In the genomic region with DNA sequence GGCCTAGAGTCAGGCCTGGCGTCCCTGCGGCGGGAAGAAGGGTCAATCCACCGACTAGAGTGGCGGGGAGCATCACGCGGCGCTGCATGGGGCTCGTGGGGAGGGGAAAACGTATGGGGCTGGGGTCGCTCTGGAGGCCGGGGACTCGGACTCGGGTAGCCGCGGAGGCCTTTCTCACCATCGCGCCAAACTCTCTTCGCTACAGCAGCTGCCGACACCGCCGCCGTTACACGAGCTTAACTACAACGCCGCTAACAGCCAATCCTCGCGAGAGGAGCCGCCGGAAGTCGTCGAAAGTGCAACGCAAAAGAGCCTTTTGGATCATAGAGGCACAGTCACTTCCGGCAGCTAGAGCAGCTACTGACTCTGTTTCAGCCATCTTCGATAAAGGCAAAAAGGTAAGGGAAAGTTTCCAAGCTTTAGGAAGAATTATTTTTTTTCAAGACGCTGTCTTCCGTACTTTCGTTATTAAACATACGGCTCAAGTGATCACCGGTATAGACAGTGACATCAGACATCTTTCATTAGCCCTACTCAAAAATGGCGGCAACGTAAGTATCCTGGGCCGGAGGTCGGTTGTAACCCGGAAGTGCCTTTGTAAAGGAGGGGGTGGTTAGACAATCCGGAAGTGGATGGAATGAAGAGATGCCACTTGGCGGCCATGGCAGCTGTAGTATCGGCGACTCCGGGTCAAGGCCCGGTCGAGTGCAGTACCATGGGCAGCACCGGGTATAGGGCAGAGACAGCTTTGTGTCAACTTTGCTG, we compare ENCODE assay signal across 8 cellular contexts. TPM values are rescaled to one million over a fixed set of nuclear protein-coding genes. Genes with fewer than 3 reads are reported as not detected.
A peak's percentile ranks its signal among the peaks of the same experiment; 100 is the strongest.
DNase-seq lines count a peak whose midpoint lies in the region; ATAC-seq, FAIRE-seq and TF ChIP-seq lines count a peak whose summit lies in the region.

ERH (minus strand) TSS at position 247 of the 765 bp plus-strand sequence; CDS start at position 181, 66 bp downstream.
SLC39A9 (plus strand) TSS at position 640 of the 765 bp plus-strand sequence. CDS start 678 bp downstream, outside the sequence.

- no peak within 1 kb of the TSS for H2BK12ac ChIP-seq in trophoblast cell (ENCODE audit: low read length)

- H3K79me1 ChIP-seq in trophoblast cell (ENCODE audit: low read length), result peaks cover 9% of the 10 kb centered on the region

- TF ChIP-seq POLR2A in GM12891 (IDR thresholded peaks at IDR 0.05; ENCODE audit: low read depth, low read length), result peak; percentile 90; the same call in 1 of the 2 replicates
- peak; percentile 71 for TF ChIP-seq POLR2A in transverse colon (IDR thresholded peaks at IDR 0.05)

- TF ChIP-seq EP300 in transverse colon (IDR thresholded peaks at IDR 0.05; ENCODE audit: low read depth), result no peak

- H3K4ac ChIP-seq in trophoblast cell (ENCODE audit: low read depth, low read length), result peak within 1 kb of the TSS; percentile 98

- FAIRE-seq in GM12891 (lab: Jason Lieb, UNC), result peak; percentile 98

- in situ Hi-C loops in transverse colon (cut with MboI; ENCODE audit: low pct_ligation_motif_present in 1 of 4, low pct_unique_long_range_greater_than_20kb in 1 of 4, low sequenced_read_pairs in 3 of 4), result no loop called here

- peak within 1 kb of the TSS; percentile 84 for H3K4me2 ChIP-seq in trophoblast cell (ENCODE audit: low read length)

- ATAC-seq in HG02840 (IDR thresholded peaks at IDR 0.05; ENCODE audit: low FRiP score, unreplicated experiment), result peak; percentile 82
- ATAC-seq in T-cell (replicated peaks in 1 of 4), result peak; percentile 87 to 89 (median 88)

- no peaks in the 10 kb centered on the region for H3K27me3 Mint-ChIP-seq in T-cell

- no peaks in the 10 kb centered on the region for H3K27me3 ChIP-seq in trophoblast cell (ENCODE audit: insufficient read depth, low read length)
- H3K27me3 ChIP-seq in transverse colon, result no peaks in the 10 kb centered on the region

- H3K4me1 Mint-ChIP-seq in T-cell, result peaks cover 76 to 81% (median 79%) of the 10 kb centered on the region in 3 donors

- H3K4me3 ChIP-seq in trophoblast cell (ENCODE audit: low read depth, low read length) (peak within 1 kb of the TSS; percentile 96), transverse colon (peak within 1 kb of the TSS; percentile 61 to 87 (median 75))

- intact Hi-C loops in cardiac septum (cut with DNase I), result no loop called here
- intact Hi-C loops in transverse colon (cut with DNase I; ENCODE audit: low total_unique reads), result no loop called here

- H3K79me2 ChIP-seq in trophoblast cell (ENCODE audit: control insufficient read depth, insufficient read depth, low read length, poor library complexity), result peaks cover 16% of the 10 kb centered on the region

- H2BK5ac ChIP-seq in trophoblast cell (ENCODE audit: low read depth, low read length, poor library complexity), result peak within 1 kb of the TSS; percentile 85

- H4K91ac ChIP-seq in trophoblast cell (ENCODE audit: low read depth, low read length), result peak within 1 kb of the TSS; percentile 92

- peak within 1 kb of the TSS; percentile 100 for H3K9ac ChIP-seq in trophoblast cell (ENCODE audit: low read length)

- H2AFZ ChIP-seq in trophoblast cell (ENCODE audit: insufficient read depth, low read length, poor library complexity), result peak within 1 kb of the TSS; percentile 84

- 0% methylated on average over 53 of the region's 53 CpGs for WGBS in adipose tissue, 3 donors
- WGBS in trophoblast cell (ENCODE audit: extremely low coverage, insufficient coverage, insufficient read length), result no CpG with 5 or more reads among the region's 53 CpGs
- 0% methylated on average over 13 to 52 of the region's 53 CpGs for WGBS in transverse colon (ENCODE audit: low coverage in 1 of 2), 2 donors

- DNase-seq in GM12891 (ENCODE audit: insufficient read length, low spot score), result peak; percentile 66
- DNase-seq in NCI-H1436 treated with DMSO at 0.1 percent for 48 hours (lab: John Stamatoyannopoulos, UW), result peak; percentile 93
- DNase-seq in T-cell, result peak; percentile 83 to 98 (median 95)
- peak; percentile 98 for DNase-seq in cardiac septum (ENCODE audit: low spot score)
- peak; percentile 98 to 99 for DNase-seq in trophoblast cell
- peak; percentile 96 for DNase-seq in transverse colon

- no peaks in the 10 kb centered on the region for H3K9me3 Mint-ChIP-seq in T-cell

- peak within 1 kb of the TSS; percentile 79 for H2BK120ac ChIP-seq in trophoblast cell (ENCODE audit: insufficient read depth, low read length, poor library complexity)

- peak within 1 kb of the TSS; percentile 96 for H3K18ac ChIP-seq in trophoblast cell (ENCODE audit: low read length)

- H3K4me1 ChIP-seq in trophoblast cell (ENCODE audit: control insufficient read depth in 1 of 2, insufficient read depth in 2 of 2, low read length in 2 of 2) (peaks cover 3 to 16% of the 10 kb centered on the region in 2 experiments), transverse colon (peaks cover 30 to 56% (median 39%) of the 10 kb centered on the region in 4 donors)

- H3K23ac ChIP-seq in trophoblast cell (ENCODE audit: low read length), result peak within 1 kb of the TSS; percentile 68

- H3K14ac ChIP-seq in trophoblast cell (ENCODE audit: low read length), result peak within 1 kb of the TSS; percentile 93

- CTCF ChIA-PET in T-cell (lab: Charles Lee), result interaction anchor here (0.5 to 1.0 kb wide), 3 partner anchors 13 to 247 kb away, joined by 3 read pairs; no protein-coding TSS in a partner anchor

- no peaks in the 10 kb centered on the region for H3K9me3 ChIP-seq in trophoblast cell (ENCODE audit: insufficient read depth, low read depth, low read length)
- no peaks in the 10 kb centered on the region for H3K9me3 ChIP-seq in transverse colon

- POLR2A ChIA-PET in T-cell (lab: Charles Lee), result interaction anchor here in 1 of 2 donors (0.6 to 1.5 kb wide), 2 partner anchors 15 to 22 kb away, joined by 3 read pairs; no protein-coding TSS in a partner anchor

- H3K36me3 ChIP-seq in trophoblast cell (ENCODE audit: control insufficient read depth in 1 of 2, insufficient read depth in 2 of 2, low read length in 2 of 2) (peaks cover 13 to 18% of the 10 kb centered on the region in 2 experiments), transverse colon (peaks cover 0 to 28% (median 11%) of the 10 kb centered on the region in 4 donors)

- peaks cover 30% of the 10 kb centered on the region for H3K36me3 Mint-ChIP-seq in T-cell

- peak within 1 kb of the TSS; percentile 82 for H4K12ac ChIP-seq in trophoblast cell (ENCODE audit: low read depth, low read length)

- no peak for TF ChIP-seq CTCF in transverse colon (IDR thresholded peaks at IDR 0.05)

- H3K27ac Mint-ChIP-seq in T-cell, result peak within 1 kb of the TSS; percentile 99 to 100

- peak within 1 kb of the TSS; percentile 78 for H2AK5ac ChIP-seq in trophoblast cell (ENCODE audit: low read length)

- H3K4me3 Mint-ChIP-seq in T-cell, result peak within 1 kb of the TSS; percentile 92 to 98 (median 94)

- H4K8ac ChIP-seq in trophoblast cell (ENCODE audit: low read depth, low read length), result peak within 1 kb of the TSS; percentile 97

- H3K27ac ChIP-seq in adipose tissue (ENCODE audit: low read depth, low read length) (peak within 1 kb of the TSS; percentile 38), trophoblast cell (ENCODE audit: low read depth, low read length) (peak within 1 kb of the TSS; percentile 73), transverse colon (peak within 1 kb of the TSS; percentile 91 to 95 (median 92))

TF ChIP-seq in GM12891, 5 proteins besides CTCF, POLR2A, EP300 and RAD21:
- TF ChIP-seq SPI1 (IDR thresholded peaks at IDR 0.05; ENCODE audit: low read depth, low read length) (peak; percentile 59), POLR2AphosphoS5 (IDR thresholded peaks at IDR 0.05; ENCODE audit: low read depth, low read length) (peak; percentile 86), PAX5 (IDR thresholded peaks at IDR 0.05; ENCODE audit: insufficient read depth, low read length, severe bottlenecking) (no peak), POU2F2 (IDR thresholded peaks at IDR 0.05; ENCODE audit: low read depth, low read length) (peak; percentile 42; the same call in 1 of the 2 replicates), TAF1 (IDR thresholded peaks at IDR 0.05; ENCODE audit: low read depth, low read length) (peak; percentile 86)

RNA-seq across cellular contexts. Expression of gene ERH, which starts in this region (rescaled TPM):
- 352 TPM for polyA plus RNA-seq in GM12891 (2012; ENCODE audit: low read depth, missing spikeins)
- total RNA-seq in T-cell, result 100 to 1,000 TPM; 108 to 119 (median 115) TPM
- 100 to 1,000 TPM in 2 of 3 donors, 10 to 100 TPM in 1; 47.3 to 176 (median 103) TPM for polyA plus RNA-seq in adipose tissue
- total RNA-seq in cardiac septum, result 109 TPM
- 159 TPM in 2 replicates for polyA plus RNA-seq in trophoblast cell (2013)
- total RNA-seq in transverse colon, result 10 to 100 TPM; 11.6 to 52.7 (median 30.4) TPM

RNA-seq across cellular contexts. Expression of gene SLC39A9, which starts in this region (rescaled TPM):
- 26.8 TPM for polyA plus RNA-seq in GM12891 (2012; ENCODE audit: low read depth, missing spikeins)
- total RNA-seq in T-cell (10 to 100 TPM; 23.4 to 38.0 (median 33.0) TPM), cardiac septum (24.4 TPM), transverse colon (100 to 1,000 TPM in 1 of 4 donors, 10 to 100 TPM in 3; 24.5 to 103 (median 72.2) TPM)
- polyA plus RNA-seq in adipose tissue, result 10 to 100 TPM; 16.0 to 18.7 (median 17.7) TPM
- polyA plus RNA-seq in trophoblast cell (2013), result 41.2 and 42.9 TPM in 2 replicates

Comparison
In these comparisons a context has a peak if more than half of its experiments do, and no peak if none do; other contexts are left out.
1. Peak in every context shown above with its lines: DNase-seq, ATAC-seq, H3K4me3 ChIP-seq and H3K27ac ChIP-seq.
2. H3K27ac ChIP-seq: peak in every context shown above with its lines; median percentile 92 in transverse colon; 73 in trophoblast cell; 38 in adipose tissue.